ENCODE assay signal across 8 cellular contexts in genomic region chr5:66958126-66958983, GRCh38.
A peak's percentile ranks its signal among the peaks of the same experiment; 100 is the strongest.
DNase-seq lines count a peak whose midpoint lies in the region; ATAC-seq and TF ChIP-seq lines count a peak whose summit lies in the region.

No MANE protein-coding gene starts in this region.

- peaks cover 8% of the 10 kb centered on the region in 2 donors for H3K27me3 Mint-ChIP-seq in T-cell

- H3K27me3 ChIP-seq in esophagus muscularis mucosa (no peaks in the 10 kb centered on the region), muscle layer of colon (ENCODE audit: control insufficient read depth in 1 of 2, insufficient read depth in 2 of 2, low read length in 2 of 2) (no peaks in the 10 kb centered on the region), upper lobe of left lung (no peaks in the 10 kb centered on the region)

- TF ChIP-seq POLR2A in esophagus muscularis mucosa (IDR thresholded peaks at IDR 0.05; ENCODE audit: low read depth) (no peak), upper lobe of left lung (IDR thresholded peaks at IDR 0.05) (no peak)

- peak overlapping the region; percentile 66 to 79 (median 72) for H3K27ac ChIP-seq in esophagus muscularis mucosa (replicated peaks in 1 of 4)
- peak overlapping the region; percentile 69 for H3K27ac ChIP-seq in muscle layer of colon (ENCODE audit: low read depth, low read length)
- H3K27ac ChIP-seq in upper lobe of left lung, result peak overlapping the region in 3 of 4 donors; percentile 30 to 62 (median 40)

- TF ChIP-seq EP300 in esophagus muscularis mucosa (IDR thresholded peaks at IDR 0.05) (no peak), upper lobe of left lung (IDR thresholded peaks at IDR 0.05) (no peak)

- H3K9me3 ChIP-seq in esophagus muscularis mucosa (no peaks in the 10 kb centered on the region), muscle layer of colon (ENCODE audit: low read length) (no peaks in the 10 kb centered on the region), upper lobe of left lung (no peaks in the 10 kb centered on the region)

- H3K9ac ChIP-seq in muscle layer of colon (ENCODE audit: low read length), result no peak overlapping the region

- DNase-seq in RPMI7951 (ENCODE audit: low read depth) (peak; percentile 45), esophagus muscularis mucosa (ENCODE audit: extremely low spot score) (no peak), upper lobe of left lung (no peak), T-cell (no peak), iPS-NIHi7 (ENCODE audit: extremely low spot score) (no peak)

- H3K36me3 Mint-ChIP-seq in T-cell, result no peaks in the 10 kb centered on the region

- WGBS in esophagus muscularis mucosa, result 33% methylated on average over 10 of the region's 10 CpGs
- 73 to 74% methylated on average over 10 of the region's 10 CpGs for WGBS in upper lobe of left lung, 2 donors

- peak overlapping the region; percentile 48 to 55 (median 50) for H3K4me3 ChIP-seq in esophagus muscularis mucosa
- peak overlapping the region; percentile 40 to 62 for H3K4me3 ChIP-seq in muscle layer of colon (ENCODE audit: low read depth in 1 of 2, low read length in 2 of 2)
- peak overlapping the region in 3 of 4 donors; percentile 19 to 39 (median 37) for H3K4me3 ChIP-seq in upper lobe of left lung

- TF ChIP-seq CTCF in esophagus muscularis mucosa (IDR thresholded peaks at IDR 0.05) (no peak), upper lobe of left lung (IDR thresholded peaks at IDR 0.05) (no peak)

- intact Hi-C loops in esophagus muscularis mucosa (cut with DNase I), result loop anchor here (5.0 to 10.0 kb wide), 2 partner anchors 44 to 74 kb away; no protein-coding TSS in a partner anchor

- no peak overlapping the region for H3K4me3 Mint-ChIP-seq in T-cell

- H3K27ac Mint-ChIP-seq in T-cell, result no peak overlapping the region

- H3K4me1 ChIP-seq in esophagus muscularis mucosa, result peaks cover 6 to 32% (median 29%) of the 10 kb centered on the region in 4 donors
- peaks cover 14% of the 10 kb centered on the region for H3K4me1 ChIP-seq in muscle layer of colon (ENCODE audit: insufficient read depth, low read length)
- H3K4me1 ChIP-seq in upper lobe of left lung, result peaks cover 5 to 18% (median 14%) of the 10 kb centered on the region in 4 donors

- POLR2A ChIA-PET in T-cell (lab: Charles Lee), result interaction anchor here (0.6 to 0.7 kb wide), 3 partner anchors 11 to 1712 kb away, joined by 3 read pairs; no protein-coding TSS in a partner anchor

- no peaks in the 10 kb centered on the region for H3K36me3 ChIP-seq in esophagus muscularis mucosa
- no peaks in the 10 kb centered on the region for H3K36me3 ChIP-seq in muscle layer of colon (ENCODE audit: insufficient read depth, low read length)
- no peaks in the 10 kb centered on the region for H3K36me3 ChIP-seq in upper lobe of left lung

- CTCF ChIA-PET in T-cell (lab: Charles Lee), result interaction anchor here in 1 of 2 donors (0.6 kb wide), 1 partner anchor 820 kb away, joined by 4 read pairs; no protein-coding TSS in a partner anchor

- no peaks in the 10 kb centered on the region for H3K9me3 Mint-ChIP-seq in T-cell

- no peaks in the 10 kb centered on the region for H3K4me1 Mint-ChIP-seq in T-cell

- ATAC-seq in upper lobe of left lung (ENCODE audit: low FRiP score in 2 of 2) (peak in 1 of 2 donors; percentile 79), HG03139 (IDR thresholded peaks at IDR 0.05; ENCODE audit: unreplicated experiment) (no peak), T-cell (replicated peaks in 1 of 4) (no peak), HG03280 (IDR thresholded peaks at IDR 0.05; ENCODE audit: unreplicated experiment) (no peak)
